In the genomic region with DNA sequence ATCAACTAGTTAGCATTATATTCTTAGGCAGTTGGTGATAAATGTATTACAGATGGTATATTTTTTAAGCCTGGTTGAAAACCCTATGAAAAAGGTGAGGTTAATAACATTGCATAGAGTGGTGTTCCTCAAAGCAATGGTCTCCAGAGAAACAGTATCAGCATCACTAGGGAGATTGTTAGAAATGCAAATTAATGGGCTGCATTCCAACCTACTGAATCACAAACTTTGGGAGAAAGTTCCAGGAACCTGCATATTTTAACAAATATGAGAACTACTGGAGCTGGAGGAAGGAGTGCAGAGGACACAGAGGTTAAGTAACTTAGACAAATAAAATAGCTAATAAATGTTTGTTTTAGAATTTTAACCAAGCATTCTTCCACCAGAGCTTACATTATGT, we compare ENCODE assay signal across 35 cellular contexts.
DNase-seq lines count a peak whose midpoint lies in the region; ATAC-seq, FAIRE-seq and TF ChIP-seq lines count a peak whose summit lies in the region.
"Had no signal": no experiment of that assay in that cellular context is flagged by ENCODE, and none has a peak within 500 bp of the region (broad histone marks: within the 10 kb centered on the region; RNA-seq: fewer than 3 reads in every experiment).

No MANE protein-coding gene starts in this region.

- no peaks in the 10 kb centered on the region for H3K36me3 ChIP-seq in HUES6 (ENCODE audit: control insufficient read depth, insufficient read depth, low read length)
- no peaks in the 10 kb centered on the region for H3K36me3 ChIP-seq in iPS DF 6.9 (ENCODE audit: control insufficient read depth, insufficient read depth, low read length)
- no peaks in the 10 kb centered on the region for H3K36me3 ChIP-seq in HepG2 (replicated peaks in 1 of 2; ENCODE audit: control insufficient read depth in 1 of 2, insufficient read depth in 2 of 2, low read length in 2 of 2)
- H3K36me3 ChIP-seq: esophagus muscularis mucosa, left lung, neural progenitor cell, pancreas had no signal

- no peak overlapping the region for H2AFZ ChIP-seq in HepG2 (ENCODE audit: low read length)
- H2AFZ ChIP-seq: neural progenitor cell had no signal

- CTCF ChIA-PET in HepG2 (lab: Yijun Ruan, JAX; ENCODE audit: low intra/inter-chr PET ratio, low total read pairs), result no interaction called here

- DNase-seq in astrocyte of the hippocampus (ENCODE audit: low read depth, low spot score), result peak; percentile 83
- DNase-seq in iPS DF 6.9 (ENCODE audit: low read depth, low spot score), result peak; percentile 29
- DNase-seq in mesenteric fat pad (ENCODE audit: low spot score), result no peak
- no peak for DNase-seq in HepG2 (ENCODE audit: low spot score)
- no peak for DNase-seq in NAMALWA (ENCODE audit: low spot score)
- DNase-seq: activated CD4-positive, alpha-beta T cell treated with anti-CD3 and anti-CD28 coated beads for 48 hours; activated CD8-positive, alpha-beta memory T cell treated with anti-CD3 and anti-CD28 coated beads for 24 hours; activated effector memory CD4-positive, alpha-beta T cell treated with Interleukin-2 at 50 U/mL for 16 hours; activated T-cell treated with anti-CD3 and anti-CD28 coated beads for 4 hours; anterior cingulate cortex; C1 segment of cervical spinal cord; central memory CD4-positive, alpha-beta T cell; COR-L47; cortex of kidney; DMS53; foreskin melanocyte; GDM1; left lung; NCI-H1417 treated with DMSO at 0.1 percent for 48 hours; NCI-H2081 treated with DMSO at 0.1 percent for 48 hours; NCI-H226; pancreas; retina; Right ventricle myocardium superior; stimulated activated naive B cell treated with anti-CD40 and anti-IgM and Interleukin-4, amounts not matched to agents 10 μg/mL and 1 μg/mL and 100 μg/mL, for 72 hours; substantia nigra had no signal

- peaks cover 30% of the 10 kb centered on the region for H3K4me1 ChIP-seq in HUES6 (ENCODE audit: control insufficient read depth, insufficient read depth, low read length)
- H3K4me1 ChIP-seq in iPS DF 6.9 (ENCODE audit: control insufficient read depth, insufficient read depth, low read length), result peaks cover 3% of the 10 kb centered on the region; the same call in 1 of the 2 replicates
- no peaks in the 10 kb centered on the region for H3K4me1 ChIP-seq in HepG2 (ENCODE audit: insufficient read depth, low read length)
- H3K4me1 ChIP-seq: esophagus muscularis mucosa, left lung, neural progenitor cell, pancreas had no signal

- in situ Hi-C loops in HepG2 (cut with HindIII; ENCODE audit: extremely low pct_ligation_motif_present, low pct_unique_long_range_greater_than_20kb), result no loop called here

- no peak overlapping the region for H3K4me2 ChIP-seq in HepG2 (ENCODE audit: low read depth, low read length)
- H3K4me2 ChIP-seq: KMS-11, neural progenitor cell had no signal

- no peak for FAIRE-seq in HepG2 (lab: Jason Lieb, UNC)
- FAIRE-seq: HTR-8/SVneo, pancreas had no signal

- intact Hi-C loops in HepG2 (cut with micrococcal nuclease; ENCODE audit: unreplicated experiment), result no loop called here

- H3K27me3 ChIP-seq in HUES6 (ENCODE audit: control insufficient read depth, insufficient read depth, low read length) (no peaks in the 10 kb centered on the region), iPS DF 6.9 (ENCODE audit: control insufficient read depth, insufficient read depth, low read length) (no peaks in the 10 kb centered on the region), HepG2 (ENCODE audit: control insufficient read depth in 1 of 2, insufficient read depth in 2 of 2, low read length in 2 of 2) (no peaks in the 10 kb centered on the region)
- H3K27me3 ChIP-seq: esophagus muscularis mucosa, left lung, neural progenitor cell, pancreas had no signal

- H3K4me3 ChIP-seq in HUES6 (ENCODE audit: low read depth, low read length) (peak overlapping the region; percentile 14; the same call in 1 of the 2 replicates), iPS DF 6.9 (ENCODE audit: low read length) (no peak overlapping the region), HepG2 (replicated peaks in 1 of 3; ENCODE audit: insufficient read depth in 1 of 3, low read depth in 2 of 3, low read length in 3 of 3) (no peak overlapping the region)
- H3K4me3 ChIP-seq: esophagus muscularis mucosa, left lung, neural progenitor cell, pancreas, skin epidermis had no signal

- no peak for TF ChIP-seq RAD21 in HepG2 (CRISPR knock-in tag; IDR thresholded peaks at IDR 0.05)

- TF ChIP-seq EP300 in HepG2 (IDR thresholded peaks at IDR 0.05; ENCODE audit: low read depth in 2 of 2, low read length in 2 of 2) (no peak), HepG2 (CRISPR knock-in tag; IDR thresholded peaks at IDR 0.05; ENCODE audit: borderline replicate concordance) (no peak)

- TF ChIP-seq CTCF in HepG2 (CRISPR knock-in tag; IDR thresholded peaks at IDR 0.05), result no peak

- H3K79me2 ChIP-seq in HepG2 (ENCODE audit: insufficient read depth, low read length), result no peaks in the 10 kb centered on the region

- TF ChIP-seq POLR2A in HepG2 (IDR thresholded peaks at IDR 0.05; ENCODE audit: insufficient read depth in 1 of 2, low read depth in 2 of 2, low read length in 2 of 2), result no peak

- H3K9me3 ChIP-seq in HUES6 (ENCODE audit: control insufficient read depth, insufficient read depth, low read depth, low read length) (no peaks in the 10 kb centered on the region), iPS DF 6.9 (ENCODE audit: control insufficient read depth, insufficient read depth, low read length) (no peaks in the 10 kb centered on the region), HepG2 (ENCODE audit: low read length) (no peaks in the 10 kb centered on the region)
- H3K9me3 ChIP-seq: esophagus muscularis mucosa, left lung, pancreas had no signal

- H3K27ac ChIP-seq in HUES6 (ENCODE audit: low read depth, low read length), result peak overlapping the region; percentile 90
- no peak overlapping the region for H3K27ac ChIP-seq in iPS DF 6.9 (ENCODE audit: low read length)
- H3K27ac ChIP-seq in HepG2 (ENCODE audit: extremely low read length, insufficient read depth, low read length), result no peak overlapping the region
- H3K27ac ChIP-seq: esophagus muscularis mucosa, KMS-11, left lung, neural progenitor cell, pancreas, skin epidermis had no signal

- no peak for ATAC-seq in GM21786 (IDR thresholded peaks at IDR 0.05; ENCODE audit: unreplicated experiment)
- ATAC-seq in HepG2, result no peak
- ATAC-seq: activated naive CD4-positive, alpha-beta T cell treated with anti-CD3 and anti-CD28 coated beads, Interleukin-2, amount 50 U/mL, for 72 hours; left lung; pancreas; SK-N-SH treated with all-trans-retinoic acid at 6 μM for 48 hours; stimulated activated naive B cell treated with anti-CD40 and anti-IgM and Interleukin-4, amounts not matched to agents 10 μg/mL and 1 μg/mL and 100 μg/mL, for 72 hours had no signal

- POLR2A ChIA-PET in HepG2 (lab: Yijun Ruan, JAX), result no interaction called here

- BruUV-seq in HepG2 (replicated peaks; lab: Mats Ljungman, UMichigan), result no TSS peak

- H4K20me1 ChIP-seq in HepG2 (ENCODE audit: insufficient read depth, low read length), result no peaks in the 10 kb centered on the region

- H3K9ac ChIP-seq in HUES6 (ENCODE audit: low read length) (no peak overlapping the region), HepG2 (ENCODE audit: insufficient read depth, low read depth, low read length) (no peak overlapping the region)
- H3K9ac ChIP-seq: KMS-11, neural progenitor cell had no signal

TF ChIP-seq in HepG2, 621 proteins besides CTCF, POLR2A, EP300 and RAD21 (continues in another document):
- TF ChIP-seq, protein P1, sequence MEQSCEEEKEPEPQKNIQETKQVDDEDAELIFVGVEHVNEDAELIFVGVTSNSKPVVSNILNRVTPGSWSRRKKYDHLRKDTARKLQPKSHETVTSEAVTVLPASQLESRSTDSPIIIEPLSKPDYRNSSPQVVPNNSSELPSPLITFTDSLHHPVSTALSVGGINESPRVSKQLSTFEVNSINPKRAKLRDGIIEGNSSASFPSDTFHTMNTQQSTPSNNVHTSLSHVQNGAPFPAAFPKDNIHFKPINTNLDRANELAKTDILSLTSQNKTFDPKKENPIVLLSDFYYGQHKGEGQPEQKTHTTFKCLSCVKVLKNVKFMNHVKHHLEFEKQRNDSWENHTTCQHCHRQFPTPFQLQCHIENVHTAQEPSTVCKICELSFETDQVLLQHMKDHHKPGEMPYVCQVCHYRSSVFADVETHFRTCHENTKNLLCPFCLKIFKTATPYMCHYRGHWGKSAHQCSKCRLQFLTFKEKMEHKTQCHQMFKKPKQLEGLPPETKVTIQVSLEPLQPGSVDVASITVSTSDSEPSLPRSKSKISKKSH (CRISPR knock-in tag; IDR thresholded peaks at IDR 0.05; ENCODE audit: borderline replicate concordance), result no peak
- TF ChIP-seq, protein P2, sequence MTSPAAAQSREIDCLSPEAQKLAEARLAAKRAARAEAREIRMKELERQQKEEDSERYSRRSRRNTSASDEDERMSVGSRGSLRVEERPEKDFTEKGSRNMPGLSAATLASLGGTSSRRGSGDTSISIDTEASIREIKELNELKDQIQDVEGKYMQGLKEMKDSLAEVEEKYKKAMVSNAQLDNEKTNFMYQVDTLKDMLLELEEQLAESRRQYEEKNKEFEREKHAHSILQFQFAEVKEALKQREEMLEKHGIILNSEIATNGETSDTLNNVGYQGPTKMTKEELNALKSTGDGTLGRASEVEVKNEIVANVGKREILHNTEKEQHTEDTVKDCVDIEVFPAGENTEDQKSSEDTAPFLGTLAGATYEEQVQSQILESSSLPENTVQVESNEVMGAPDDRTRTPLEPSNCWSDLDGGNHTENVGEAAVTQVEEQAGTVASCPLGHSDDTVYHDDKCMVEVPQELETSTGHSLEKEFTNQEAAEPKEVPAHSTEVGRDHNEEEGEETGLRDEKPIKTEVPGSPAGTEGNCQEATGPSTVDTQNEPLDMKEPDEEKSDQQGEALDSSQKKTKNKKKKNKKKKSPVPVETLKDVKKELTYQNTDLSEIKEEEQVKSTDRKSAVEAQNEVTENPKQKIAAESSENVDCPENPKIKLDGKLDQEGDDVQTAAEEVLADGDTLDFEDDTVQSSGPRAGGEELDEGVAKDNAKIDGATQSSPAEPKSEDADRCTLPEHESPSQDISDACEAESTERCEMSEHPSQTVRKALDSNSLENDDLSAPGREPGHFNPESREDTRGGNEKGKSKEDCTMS (CRISPR knock-in tag; conservative IDR thresholded peaks at IDR 0.05), result no peak
- no peak for TF ChIP-seq ZNF24 (IDR thresholded peaks at IDR 0.05)
- TF ChIP-seq, protein P3, sequence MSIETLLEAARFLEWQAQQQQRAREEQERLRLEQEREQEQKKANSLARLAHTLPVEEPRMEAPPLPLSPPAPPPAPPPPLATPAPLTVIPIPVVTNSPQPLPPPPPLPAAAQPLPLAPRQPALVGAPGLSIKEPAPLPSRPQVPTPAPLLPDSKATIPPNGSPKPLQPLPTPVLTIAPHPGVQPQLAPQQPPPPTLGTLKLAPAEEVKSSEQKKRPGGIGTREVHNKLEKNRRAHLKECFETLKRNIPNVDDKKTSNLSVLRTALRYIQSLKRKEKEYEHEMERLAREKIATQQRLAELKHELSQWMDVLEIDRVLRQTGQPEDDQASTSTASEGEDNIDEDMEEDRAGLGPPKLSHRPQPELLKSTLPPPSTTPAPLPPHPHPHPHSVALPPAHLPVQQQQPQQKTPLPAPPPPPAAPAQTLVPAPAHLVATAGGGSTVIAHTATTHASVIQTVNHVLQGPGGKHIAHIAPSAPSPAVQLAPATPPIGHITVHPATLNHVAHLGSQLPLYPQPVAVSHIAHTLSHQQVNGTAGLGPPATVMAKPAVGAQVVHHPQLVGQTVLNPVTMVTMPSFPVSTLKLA (IDR thresholded peaks at IDR 0.05), result no peak

Comparison
In these comparisons a context has a peak if more than half of its experiments do, and no peak if none do; other contexts are left out.
1. DNase-seq: peak in astrocyte of the hippocampus (single experiment) and iPS DF 6.9 (single experiment); none in mesenteric fat pad (single experiment), HepG2 (single experiment) and NAMALWA (single experiment).